Comparison of ENCODE assay signal across 29 cellular contexts in the genomic region with DNA sequence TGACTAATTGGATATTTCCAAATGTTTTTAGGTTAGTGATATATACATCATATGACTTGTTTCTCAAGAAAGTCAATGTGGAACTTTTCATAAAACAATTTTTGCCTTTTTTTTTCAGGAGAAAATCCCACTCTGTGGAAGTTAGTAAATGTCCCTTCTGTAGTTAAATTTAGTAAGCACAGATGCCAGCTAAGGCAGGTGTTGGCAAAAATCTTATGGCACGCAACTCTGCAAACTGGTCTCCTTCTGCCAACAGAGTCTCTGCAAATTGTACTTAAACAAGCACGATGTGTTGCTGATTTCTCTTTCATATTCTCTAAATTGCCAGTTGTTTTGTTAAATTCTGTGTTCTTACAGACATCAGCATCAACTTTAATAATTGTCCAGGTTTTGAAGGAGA.
"Had no signal": no experiment of that assay in that cellular context is flagged by ENCODE, and none has a peak within 500 bp of the region (broad histone marks: within the 10 kb centered on the region; RNA-seq: fewer than 3 reads in every experiment).

No MANE protein-coding gene starts in this region.

- DNase-seq: activated B cell treated with CpG ODN at 0.5 μM for 24 hours; activated CD4-positive, alpha-beta memory T cell treated with anti-CD3 and anti-CD28 coated beads for 36 hours; activated CD4-positive, alpha-beta T cell treated with anti-CD3 and anti-CD28 coated beads for 4 hours; activated CD4-positive, alpha-beta T cell treated with anti-CD3 and anti-CD28 coated beads, Interleukin-2, amount 10 ng/mL, durations not matched to agents 24 days and 14 days; activated CD4-positive, alpha-beta T cell treated with anti-CD3 and anti-CD28 coated beads, Interleukin-2, amount 50 U/mL, for 1 hour; activated CD4-positive, alpha-beta T cell treated with anti-CD3 and anti-CD28 coated beads, Interleukin-2, amount 50 U/mL, for 4 hours; activated CD4-positive, CD25-positive, alpha-beta regulatory T cell treated with anti-CD3 and anti-CD28 coated beads, Interleukin-2, amount 50 U/mL, for 72 hours; activated CD8-positive, alpha-beta memory T cell treated with anti-CD3 and anti-CD28 coated beads, Interleukin-2, amount 50 U/mL, for 4 hours; activated CD8-positive, alpha-beta T cell treated with anti-CD3 and anti-CD28 coated beads for 36 hours; activated effector memory CD4-positive, alpha-beta T cell treated with anti-CD3 and anti-CD28 coated beads, Interleukin-2, amount 50 U/mL, for 16 hours; activated gamma-delta T cell treated with Interleukin-2 at 50 U/mL for 16 hours; activated naive CD4-positive, alpha-beta T cell; activated naive CD4-positive, alpha-beta T cell treated with anti-CD3 and anti-CD28 coated beads for 36 hours; activated naive CD4-positive, alpha-beta T cell treated with anti-CD3 and anti-CD28 coated beads, Interleukin-2, amount 50 U/mL, for 16 hours; activated naive CD8-positive, alpha-beta T cell treated with anti-CD3 and anti-CD28 coated beads for 36 hours; activated T-cell treated with anti-CD3 and anti-CD28 coated beads for 4 hours; activated T-cell treated with anti-CD3 and anti-CD28 coated beads, Interleukin-2, amount 50 U/mL, for 1 hour; activated T-cell treated with anti-CD3 and anti-CD28 coated beads, Interleukin-2, amount 50 U/mL, for 4 hours; activated T-cell treated with anti-CD3 and anti-CD28 coated beads, Interleukin-2, amount 50 U/mL, for 72 hours; adrenal gland; amniotic stem cell; aorta; body of pancreas; brain microvascular endothelial cell; central memory CD4-positive, alpha-beta T cell; T-helper 2 cell; T-helper 9 cell had no signal

- ATAC-seq: activated CD8-positive, alpha-beta T cell treated with anti-CD3 and anti-CD28 coated beads for 36 hours; activated naive CD4-positive, alpha-beta T cell treated with anti-CD3 and anti-CD28 coated beads, Interleukin-2, amount 50 U/mL, for 72 hours; activated T-cell treated with anti-CD3 and anti-CD28 coated beads, Interleukin-2, amount 50 U/mL, for 4 hours; activated T-cell treated with anti-CD3 and anti-CD28 coated beads, Interleukin-2, amount 50 U/mL, for 72 hours; activated T-helper 17 cell treated with anti-CD3 and anti-CD28 coated beads, Interleukin-2, amount 50 U/mL, for 72 hours had no signal
